Comparison of ENCODE assay signal across 19 cellular contexts in genomic region chr9:78112004-78112403, GRCh38.
"Had no signal": no experiment of that assay in that cellular context is flagged by ENCODE, and none has a peak within 500 bp of the region (broad histone marks: within the 10 kb centered on the region; RNA-seq: fewer than 3 reads in every experiment).

No MANE protein-coding gene starts in this region.

- FAIRE-seq: frontal cortex had no signal

- H3K4me1 ChIP-seq: heart left ventricle, spleen, stomach, transverse colon had no signal

- H3K27ac ChIP-seq: heart left ventricle, spleen, stomach, thoracic aorta, transverse colon had no signal

- DNase-seq: effector memory CD4-positive, alpha-beta T cell; heart left ventricle; hippocampal formation; kidney glomerular epithelial cell; mesendoderm; naive B cell; posterior cingulate gyrus; spleen; stimulated activated CD4-positive, alpha-beta T cell treated with anti-CD3 and anti-CD28 coated beads, Interleukin-15, amount 100 ng/mL, for 24 hours; stimulated activated CD4-positive, alpha-beta T cell treated with anti-CD3 and anti-CD28 coated beads, Interleukin-1b, Interleukin-23, amount 100 ng/mL, for 48 hours; stimulated activated CD4-positive, alpha-beta T cell treated with anti-CD3 and anti-CD28 coated beads, Interleukin-4, amount 100 ng/mL, for 4 hours; stimulated activated naive CD4-positive, alpha-beta T cell; stomach; substantia nigra; transverse colon had no signal

- ATAC-seq: esophagus mucosa, heart left ventricle, sciatic nerve had no signal

- H3K36me3 ChIP-seq: heart left ventricle, spleen, stomach, thoracic aorta, transverse colon had no signal

- H3K27ac Mint-ChIP-seq: naive B cell had no signal

- H3K4me3 ChIP-seq: heart left ventricle, spleen, stomach, thoracic aorta, transverse colon had no signal

- H3K9me3 ChIP-seq: heart left ventricle, stomach, thoracic aorta, transverse colon had no signal

- H3K27me3 ChIP-seq: heart left ventricle, stomach, transverse colon had no signal

- H3K4me3 Mint-ChIP-seq: naive B cell had no signal
